Comparison of ENCODE assay signal across 3 cellular contexts in genomic region chrX:52511126-52511525, GRCh38. TPM values are rescaled to one million over a fixed set of nuclear protein-coding genes. Genes with fewer than 3 reads are reported as not detected.
"Had no signal": no experiment of that assay in that cellular context is flagged by ENCODE, and none has a peak within 500 bp of the region (broad histone marks: within the 10 kb centered on the region; RNA-seq: fewer than 3 reads in every experiment).

No MANE protein-coding gene starts in this region.

RNA-seq across cellular contexts. Expression of gene XAGE1B, which starts 5.7 kb away (rescaled TPM):
- total RNA-seq: LHCN-M2, M059J, MCF 10A had no signal

RNA-seq across cellular contexts. Expression of gene XAGE1A, which starts 15.5 kb away (rescaled TPM):
- total RNA-seq: LHCN-M2, M059J, MCF 10A had no signal
